In the genomic region with DNA sequence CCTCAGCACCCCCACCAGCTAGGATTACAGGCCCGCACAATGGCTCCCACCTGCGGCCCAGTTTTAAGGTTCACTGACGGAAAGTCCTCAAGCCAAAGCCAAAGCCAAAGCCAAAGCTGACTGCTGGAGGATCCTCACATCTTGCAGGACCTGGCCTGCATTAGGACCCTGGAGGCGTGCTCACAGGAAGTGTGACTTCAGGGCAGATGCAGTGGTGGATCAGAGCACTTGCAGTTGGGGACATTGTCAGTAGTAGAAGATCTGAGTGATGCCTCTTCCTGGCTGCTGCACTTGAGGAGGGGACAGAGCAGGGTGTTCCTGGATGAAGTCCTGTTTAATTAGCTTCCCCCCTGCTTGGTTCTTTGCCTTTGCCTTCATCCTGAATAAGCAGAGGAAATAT, we compare ENCODE assay signal across 16 cellular contexts.
DNase-seq lines count a peak whose midpoint lies in the region; ATAC-seq and TF ChIP-seq lines count a peak whose summit lies in the region.
"Had no signal": no experiment of that assay in that cellular context is flagged by ENCODE, and none has a peak within 500 bp of the region (broad histone marks: within the 10 kb centered on the region; RNA-seq: fewer than 3 reads in every experiment).

No MANE protein-coding gene starts in this region.

- DNase-seq in activated CD8-positive, alpha-beta memory T cell treated with anti-CD3 and anti-CD28 coated beads, Interleukin-2, amount 10 ng/mL, durations not matched to agents 7 days and 5 days, result peak; percentile 70
- DNase-seq in activated CD8-positive, alpha-beta memory T cell treated with anti-CD3 and anti-CD28 coated beads, Interleukin-2, amount 50 U/mL, for 4 hours, result no peak
- no peak for DNase-seq in activated naive CD8-positive, alpha-beta T cell treated with anti-CD3 and anti-CD28 coated beads, Interleukin-2, amount 10 ng/mL, durations not matched to agents 7 days and 5 days
- DNase-seq in neural crest cell (ENCODE audit: low read depth, low spot score) (no peak), NCI-H1105 (lab: John Stamatoyannopoulos, UW) (no peak), DMS53 (lab: John Stamatoyannopoulos, UW) (no peak)
- DNase-seq: cortex of kidney, Kasumi-1, NCI-H1930, NCI-H69, T-helper 9 cell had no signal

- no peak for TF ChIP-seq CTCF in neural crest cell (conservative IDR thresholded peaks at IDR 0.05)

- peaks cover 5% of the 10 kb centered on the region; the same call in 1 of the 2 replicates for H3K36me3 ChIP-seq in KOPT-K1 (ENCODE audit: insufficient read depth, low read length)
- H3K36me3 ChIP-seq: HAP-1, neutrophil had no signal

- peaks cover 5% of the 10 kb centered on the region for H3K9me3 Mint-ChIP-seq in activated CD8-positive, alpha-beta memory T cell treated with anti-CD3 and anti-CD28 coated beads, Interleukin-2, amount 10 ng/mL, durations not matched to agents 7 days and 5 days (ENCODE audit: low read depth)
- peaks cover 9% of the 10 kb centered on the region for H3K9me3 Mint-ChIP-seq in activated naive CD8-positive, alpha-beta T cell treated with anti-CD3 and anti-CD28 coated beads, Interleukin-2, amount 10 ng/mL, durations not matched to agents 7 days and 5 days
- peaks cover 6% of the 10 kb centered on the region for H3K9me3 Mint-ChIP-seq in neural crest cell

- peak overlapping the region; percentile 82 for H3K27ac Mint-ChIP-seq in activated CD8-positive, alpha-beta memory T cell treated with anti-CD3 and anti-CD28 coated beads, Interleukin-2, amount 10 ng/mL, durations not matched to agents 7 days and 5 days
- H3K27ac Mint-ChIP-seq in activated naive CD8-positive, alpha-beta T cell treated with anti-CD3 and anti-CD28 coated beads, Interleukin-2, amount 10 ng/mL, durations not matched to agents 7 days and 5 days, result peak overlapping the region; percentile 89
- H3K27ac Mint-ChIP-seq in neural crest cell (ENCODE audit: unreplicated experiment), result peak overlapping the region; percentile 86

- H3K27ac ChIP-seq in KOPT-K1 (ENCODE audit: low read depth, low read length, poor library complexity, severe bottlenecking), result peak overlapping the region; percentile 74
- H3K27ac ChIP-seq: HL-60, neutrophil had no signal

- H3K36me3 Mint-ChIP-seq in activated CD8-positive, alpha-beta memory T cell treated with anti-CD3 and anti-CD28 coated beads, Interleukin-2, amount 10 ng/mL, durations not matched to agents 7 days and 5 days, result peaks cover 22% of the 10 kb centered on the region
- H3K36me3 Mint-ChIP-seq in activated naive CD8-positive, alpha-beta T cell treated with anti-CD3 and anti-CD28 coated beads, Interleukin-2, amount 10 ng/mL, durations not matched to agents 7 days and 5 days, result peaks cover 47% of the 10 kb centered on the region
- peaks cover 25% of the 10 kb centered on the region for H3K36me3 Mint-ChIP-seq in neural crest cell (ENCODE audit: low read depth)

- peak; percentile 78 for ATAC-seq in activated CD8-positive, alpha-beta memory T cell treated with anti-CD3 and anti-CD28 coated beads, Interleukin-2, amount 10 ng/mL, durations not matched to agents 7 days and 5 days
- ATAC-seq in activated naive CD8-positive, alpha-beta T cell treated with anti-CD3 and anti-CD28 coated beads, Interleukin-2, amount 10 ng/mL, durations not matched to agents 7 days and 5 days (ENCODE audit: low read depth), result peak; percentile 86
- ATAC-seq in GM18873 (IDR thresholded peaks at IDR 0.05; ENCODE audit: low FRiP score, unreplicated experiment), result no peak

- no peak overlapping the region for H3K4me3 Mint-ChIP-seq in activated CD8-positive, alpha-beta memory T cell treated with anti-CD3 and anti-CD28 coated beads, Interleukin-2, amount 10 ng/mL, durations not matched to agents 7 days and 5 days
- H3K4me3 Mint-ChIP-seq in activated naive CD8-positive, alpha-beta T cell treated with anti-CD3 and anti-CD28 coated beads, Interleukin-2, amount 10 ng/mL, durations not matched to agents 7 days and 5 days, result peak overlapping the region; percentile 54
- H3K4me3 Mint-ChIP-seq in neural crest cell, result no peak overlapping the region

- peaks cover 20% of the 10 kb centered on the region for H3K9me3 ChIP-seq in KOPT-K1 (ENCODE audit: insufficient read depth, low read length, poor library complexity, severe bottlenecking)
- H3K9me3 ChIP-seq: neutrophil had no signal

- POLR2A ChIA-PET in activated naive CD8-positive, alpha-beta T cell treated with anti-CD3 and anti-CD28 coated beads, Interleukin-2, amount 10 ng/mL, durations not matched to agents 7 days and 5 days (lab: Charles Lee), result interaction anchor here (1.2 to 4.1 kb wide), 4 partner anchors 11 to 23 kb away, joined by 4 to 53 read pairs (median 14); no protein-coding TSS in a partner anchor

- H3K27me3 Mint-ChIP-seq in activated CD8-positive, alpha-beta memory T cell treated with anti-CD3 and anti-CD28 coated beads, Interleukin-2, amount 10 ng/mL, durations not matched to agents 7 days and 5 days, result no peaks in the 10 kb centered on the region
- no peaks in the 10 kb centered on the region for H3K27me3 Mint-ChIP-seq in activated naive CD8-positive, alpha-beta T cell treated with anti-CD3 and anti-CD28 coated beads, Interleukin-2, amount 10 ng/mL, durations not matched to agents 7 days and 5 days
- no peaks in the 10 kb centered on the region for H3K27me3 Mint-ChIP-seq in neural crest cell (ENCODE audit: low read depth)

- CTCF ChIA-PET in activated CD8-positive, alpha-beta memory T cell treated with anti-CD3 and anti-CD28 coated beads, Interleukin-2, amount 10 ng/mL, durations not matched to agents 7 days and 5 days (lab: Charles Lee), result interaction anchor here (0.6 to 2.8 kb wide), 9 partner anchors 10 to 681 kb away, joined by 3 to 15 read pairs (median 4); no protein-coding TSS in a partner anchor

- H3K4me1 Mint-ChIP-seq in activated CD8-positive, alpha-beta memory T cell treated with anti-CD3 and anti-CD28 coated beads, Interleukin-2, amount 10 ng/mL, durations not matched to agents 7 days and 5 days, result peaks cover 50% of the 10 kb centered on the region
- peaks cover 63% of the 10 kb centered on the region for H3K4me1 Mint-ChIP-seq in activated naive CD8-positive, alpha-beta T cell treated with anti-CD3 and anti-CD28 coated beads, Interleukin-2, amount 10 ng/mL, durations not matched to agents 7 days and 5 days
- no peaks in the 10 kb centered on the region for H3K4me1 Mint-ChIP-seq in neural crest cell
